ENCODE assay signal across 22 cellular contexts in genomic region chr9:68973619-68974018, GRCh38. TPM values are rescaled to one million over a fixed set of nuclear protein-coding genes. Genes with fewer than 3 reads are reported as not detected.
A peak's percentile ranks its signal among the peaks of the same experiment; 100 is the strongest.
DNase-seq lines count a peak whose midpoint lies in the region; TF ChIP-seq lines count a peak whose summit lies in the region.
"Had no signal": no experiment of that assay in that cellular context is flagged by ENCODE, and none has a peak within 500 bp of the region (broad histone marks: within the 10 kb centered on the region; RNA-seq: fewer than 3 reads in every experiment).

No MANE protein-coding gene starts in this region.

- no peaks in the 10 kb centered on the region for H3K27me3 ChIP-seq in muscle layer of colon (ENCODE audit: control insufficient read depth in 1 of 2, insufficient read depth in 2 of 2, low read length in 2 of 2)
- H3K27me3 ChIP-seq: dorsolateral prefrontal cortex, Peyer's patch, SJSA1, thyroid gland had no signal

- H3K9me3 Mint-ChIP-seq in T-helper 2 cell treated with Interferon-gamma antibody and Interleukin-4, amounts not matched to agents 5 μg/mL and 100 μg/mL, for 36 hours = peaks cover 18% of the 10 kb centered on the region
- peaks cover 0 to 7% (median 3%) of the 10 kb centered on the region in 7 donors for H3K9me3 Mint-ChIP-seq in CD14-positive monocyte
- H3K9me3 Mint-ChIP-seq: CD8-positive, alpha-beta memory T cell had no signal

- intact Hi-C loops in CD14-positive monocyte (cut with micrococcal nuclease) = no loop called here

- peak; percentile 22 for TF ChIP-seq POLR2A in erythroblast (IDR thresholded peaks at IDR 0.05; ENCODE audit: low read length)

- H3K36me3 Mint-ChIP-seq in T-helper 2 cell treated with Interferon-gamma antibody and Interleukin-4, amounts not matched to agents 5 μg/mL and 100 μg/mL, for 36 hours (ENCODE audit: low read depth) = peaks cover 17% of the 10 kb centered on the region
- peaks cover 26 to 27% of the 10 kb centered on the region in 2 donors for H3K36me3 Mint-ChIP-seq in CD14-positive monocyte
- H3K36me3 Mint-ChIP-seq: CD8-positive, alpha-beta memory T cell had no signal

- no peaks in the 10 kb centered on the region for H3K36me3 ChIP-seq in muscle layer of colon (ENCODE audit: insufficient read depth, low read length)
- H3K36me3 ChIP-seq: Peyer's patch, SJSA1, thyroid gland had no signal

- H3K27me3 Mint-ChIP-seq in T-helper 2 cell treated with Interferon-gamma antibody and Interleukin-4, amounts not matched to agents 5 μg/mL and 100 μg/mL, for 36 hours (ENCODE audit: low read depth) = no peaks in the 10 kb centered on the region
- peaks cover 0 to 2% (median 0%) of the 10 kb centered on the region in 3 donors for H3K27me3 Mint-ChIP-seq in CD14-positive monocyte (ENCODE audit: low read depth in 3 of 3)

- peaks cover 45% of the 10 kb centered on the region for H3K4me1 Mint-ChIP-seq in T-helper 2 cell treated with Interferon-gamma antibody and Interleukin-4, amounts not matched to agents 5 μg/mL and 100 μg/mL, for 36 hours (ENCODE audit: low read depth)
- H3K4me1 Mint-ChIP-seq in CD14-positive monocyte = peaks cover 48% of the 10 kb centered on the region

- peak overlapping the region; percentile 54 for H3K4me3 Mint-ChIP-seq in T-helper 2 cell treated with Interferon-gamma antibody and Interleukin-4, amounts not matched to agents 5 μg/mL and 100 μg/mL, for 36 hours
- H3K4me3 Mint-ChIP-seq in CD14-positive monocyte = peak overlapping the region; percentile 85 to 92

- TF ChIP-seq CTCF in CD14-positive monocyte (IDR thresholded peaks at IDR 0.05) = no peak

- H3K27ac ChIP-seq in muscle layer of colon (ENCODE audit: low read depth, low read length) = no peak overlapping the region
- H3K27ac ChIP-seq: dorsolateral prefrontal cortex, Peyer's patch, SJSA1, thyroid gland had no signal

- peak overlapping the region; percentile 18 to 20 for H3K4me3 ChIP-seq in muscle layer of colon (ENCODE audit: low read depth in 1 of 2, low read length in 2 of 2)
- H3K4me3 ChIP-seq: SJSA1, thyroid gland had no signal

- no peak for DNase-seq in T-helper 2 cell treated with Interferon-gamma antibody and Interleukin-4, amounts not matched to agents 5 μg/mL and 100 μg/mL, for 36 hours (ENCODE audit: low spot score)
- no peak for DNase-seq in T-helper 2 cell
- DNase-seq in CD14-positive monocyte (ENCODE audit: low spot score) = no peak
- DNase-seq in erythroblast (lab: John Stamatoyannopoulos, UW) = no peak
- DNase-seq in activated CD4-positive, CD25-positive, alpha-beta regulatory T cell (lab: John Stamatoyannopoulos, UW) = no peak
- no peak for DNase-seq in NCI-H748 (lab: John Stamatoyannopoulos, UW; ENCODE audit: unreplicated experiment)
- no peak for DNase-seq in NCI-H510A treated with DMSO at 0.1 percent for 48 hours (lab: John Stamatoyannopoulos, UW)
- DNase-seq: 8988T; activated effector memory CD4-positive, alpha-beta T cell treated with Interleukin-2 at 50 U/mL for 16 hours; caudate nucleus; CD8-positive, alpha-beta memory T cell; DMS53; dorsolateral prefrontal cortex; GDM1; HCEC 1CT; NCI-H2107; NCI-H524 treated with DMSO at 0.1 percent for 48 hours; Peyer's patch; thyroid gland had no signal

- no peaks in the 10 kb centered on the region for H3K9me3 ChIP-seq in muscle layer of colon (ENCODE audit: low read length)
- H3K9me3 ChIP-seq: Peyer's patch, SJSA1, thyroid gland had no signal

- no peak overlapping the region for H3K9ac ChIP-seq in muscle layer of colon (ENCODE audit: low read length)

- H3K4me1 ChIP-seq in muscle layer of colon (ENCODE audit: insufficient read depth, low read length) = peaks cover 15% of the 10 kb centered on the region
- H3K4me1 ChIP-seq: SJSA1, thyroid gland had no signal

- peak overlapping the region; percentile 82 for H3K27ac Mint-ChIP-seq in T-helper 2 cell treated with Interferon-gamma antibody and Interleukin-4, amounts not matched to agents 5 μg/mL and 100 μg/mL, for 36 hours
- H3K27ac Mint-ChIP-seq in CD14-positive monocyte = peak overlapping the region in 5 of 7 donors; percentile 37 to 79 (median 63)

RNA-seq across cellular contexts. Expression of gene PRKACG, which starts 40.3 kb away (rescaled TPM):
- polyA plus RNA-seq in CD14-positive monocyte = not detected
- polyA plus RNA-seq: CD8-positive, alpha-beta memory T cell; neural cell had no signal
